In genomic region chr1:5903680-5904079, GRCh38 we compare ENCODE assay signal across 39 cellular contexts.
"Had no signal": no experiment of that assay in that cellular context is flagged by ENCODE, and none has a peak within 500 bp of the region (broad histone marks: within the 10 kb centered on the region; RNA-seq: fewer than 3 reads in every experiment).

No MANE protein-coding gene starts in this region.

- DNase-seq: activated CD4-positive, alpha-beta memory T cell treated with anti-CD3 and anti-CD28 coated beads for 36 hours; activated CD4-positive, alpha-beta T cell treated with anti-CD3 and anti-CD28 coated beads for 36 hours; activated CD4-positive, alpha-beta T cell treated with anti-CD3 and anti-CD28 coated beads, Interleukin-2, amount 10 ng/mL, durations not matched to agents 24 days and 14 days; activated CD4-positive, CD25-positive, alpha-beta regulatory T cell; activated CD4-positive, CD25-positive, alpha-beta regulatory T cell treated with anti-CD3 and anti-CD28 coated beads, Interleukin-2, amount 50 U/mL, for 72 hours; activated CD8-positive, alpha-beta memory T cell treated with anti-CD3 and anti-CD28 coated beads, Interleukin-2, amount 10 ng/mL, durations not matched to agents 7 days and 5 days; activated CD8-positive, alpha-beta memory T cell treated with anti-CD3 and anti-CD28 coated beads, Interleukin-2, amount 50 U/mL, for 4 hours; activated CD8-positive, alpha-beta T cell treated with anti-CD3 and anti-CD28 coated beads, Interleukin-2, amount 10 ng/mL, durations not matched to agents 7 days and 5 days; activated gamma-delta T cell treated with Interleukin-2 at 50 U/mL for 16 hours; activated naive CD4-positive, alpha-beta T cell treated with anti-CD3 and anti-CD28 coated beads, Interleukin-2, amount 50 U/mL, for 16 hours; activated naive CD4-positive, alpha-beta T cell treated with Interleukin-2 at 50 U/mL for 16 hours; activated T-cell treated with anti-CD3 and anti-CD28 coated beads, Interleukin-2, amount 50 U/mL, for 1 hour; activated T-cell treated with anti-CD3 and anti-CD28 coated beads, Interleukin-2, amount 50 U/mL, for 48 hours; amniotic stem cell; anterior cingulate cortex; brain microvascular endothelial cell; caudate nucleus; cortex of kidney; dermis blood vessel endothelial cell; effector CD4-positive, alpha-beta T cell; effector memory CD8-positive, alpha-beta T cell; esophagus squamous epithelium; foreskin melanocyte; heart right ventricle; T-helper 1 cell; T-helper 17 cell; T1000; WERI-Rb-1 had no signal

- H3K36me3 ChIP-seq: brain microvascular endothelial cell had no signal

- H3K27ac Mint-ChIP-seq: activated CD4-positive, alpha-beta memory T cell treated with anti-CD3 and anti-CD28 coated beads for 36 hours; activated CD4-positive, alpha-beta T cell treated with anti-CD3 and anti-CD28 coated beads for 36 hours; activated CD4-positive, alpha-beta T cell treated with anti-CD3 and anti-CD28 coated beads, Interleukin-2, amount 10 ng/mL, durations not matched to agents 24 days and 14 days; activated CD8-positive, alpha-beta memory T cell treated with anti-CD3 and anti-CD28 coated beads, Interleukin-2, amount 10 ng/mL, durations not matched to agents 7 days and 5 days; activated naive CD8-positive, alpha-beta T cell; activated T-helper 1 cell treated with anti-CD3 and anti-CD28 coated beads, Interleukin-12 subunit alpha, Interleukin-12 subunit beta, Interleukin-2, Interleukin-4 antibody, amounts not matched to agents 30 ng/mL and 10 ng/mL and 1 ng/mL, durations not matched to agents 14 hours and 24 hours and 36 hours; activated T-helper 2 cell treated with anti-CD3 and anti-CD28 coated beads, Interferon-gamma antibody, Interleukin-2, Interleukin-4, amounts not matched to agents 10 μg/mL and 5 μg/mL and 100 μg/mL, durations not matched to agents 14 hours and 24 hours and 36 hours; T-helper 17 cell; T-helper 2 cell treated with Interferon-gamma antibody and Interleukin-4, amounts not matched to agents 5 μg/mL and 100 μg/mL, for 36 hours had no signal

- H3K27ac ChIP-seq: brain microvascular endothelial cell, epithelial cell of prostate, esophagus squamous epithelium, gastroesophageal sphincter, heart right ventricle, WERI-Rb-1 had no signal

- ATAC-seq: activated CD4-positive, alpha-beta T cell treated with anti-CD3 and anti-CD28 coated beads for 36 hours; activated CD8-positive, alpha-beta memory T cell treated with anti-CD3 and anti-CD28 coated beads, Interleukin-2, amount 10 ng/mL, durations not matched to agents 7 days and 5 days; activated CD8-positive, alpha-beta T cell treated with anti-CD3 and anti-CD28 coated beads, Interleukin-2, amount 10 ng/mL, durations not matched to agents 7 days and 5 days; effector memory CD8-positive, alpha-beta T cell; gastroesophageal sphincter; heart right ventricle; T-helper 17 cell had no signal

- H3K27me3 Mint-ChIP-seq: activated CD4-positive, alpha-beta memory T cell treated with anti-CD3 and anti-CD28 coated beads for 36 hours; activated CD4-positive, alpha-beta T cell treated with anti-CD3 and anti-CD28 coated beads for 36 hours; activated CD4-positive, alpha-beta T cell treated with anti-CD3 and anti-CD28 coated beads, Interleukin-2, amount 10 ng/mL, durations not matched to agents 24 days and 14 days; activated CD8-positive, alpha-beta memory T cell treated with anti-CD3 and anti-CD28 coated beads, Interleukin-2, amount 10 ng/mL, durations not matched to agents 7 days and 5 days; activated naive CD8-positive, alpha-beta T cell; effector memory CD8-positive, alpha-beta T cell; T-helper 17 cell had no signal

- H3K9me3 Mint-ChIP-seq: activated CD4-positive, alpha-beta memory T cell treated with anti-CD3 and anti-CD28 coated beads for 36 hours; activated CD4-positive, alpha-beta T cell treated with anti-CD3 and anti-CD28 coated beads, Interleukin-2, amount 10 ng/mL, durations not matched to agents 24 days and 14 days; activated T-helper 1 cell treated with anti-CD3 and anti-CD28 coated beads, Interleukin-12 subunit alpha, Interleukin-12 subunit beta, Interleukin-2, Interleukin-4 antibody, amounts not matched to agents 30 ng/mL and 10 ng/mL and 1 ng/mL, durations not matched to agents 14 hours and 24 hours and 36 hours; activated T-helper 2 cell treated with anti-CD3 and anti-CD28 coated beads, Interferon-gamma antibody, Interleukin-2, Interleukin-4, amounts not matched to agents 10 μg/mL and 5 μg/mL and 100 μg/mL, durations not matched to agents 14 hours and 24 hours and 36 hours; effector memory CD8-positive, alpha-beta T cell; T-helper 2 cell treated with Interferon-gamma antibody and Interleukin-4, amounts not matched to agents 5 μg/mL and 100 μg/mL, for 36 hours had no signal

- H3K4me3 ChIP-seq: esophagus squamous epithelium, gastroesophageal sphincter, heart right ventricle had no signal

- H3K9me3 ChIP-seq: esophagus squamous epithelium, gastroesophageal sphincter, heart right ventricle had no signal

- H3K4me1 ChIP-seq: gastroesophageal sphincter, heart right ventricle had no signal

- H3K4me1 Mint-ChIP-seq: activated CD4-positive, alpha-beta T cell treated with anti-CD3 and anti-CD28 coated beads for 36 hours had no signal

- FAIRE-seq: astrocyte, bronchial epithelial cell, colon, endometrium, endothelial cell of umbilical vein had no signal

- H3K36me3 Mint-ChIP-seq: activated CD4-positive, alpha-beta memory T cell treated with anti-CD3 and anti-CD28 coated beads for 36 hours had no signal

- H3K27me3 ChIP-seq: brain microvascular endothelial cell, esophagus squamous epithelium, gastroesophageal sphincter, heart right ventricle had no signal

- H3K4me3 Mint-ChIP-seq: activated CD4-positive, alpha-beta memory T cell treated with anti-CD3 and anti-CD28 coated beads for 36 hours; activated CD4-positive, alpha-beta T cell treated with anti-CD3 and anti-CD28 coated beads for 36 hours; activated CD4-positive, alpha-beta T cell treated with anti-CD3 and anti-CD28 coated beads, Interleukin-2, amount 10 ng/mL, durations not matched to agents 24 days and 14 days; activated CD8-positive, alpha-beta memory T cell treated with anti-CD3 and anti-CD28 coated beads, Interleukin-2, amount 10 ng/mL, durations not matched to agents 7 days and 5 days; activated CD8-positive, alpha-beta T cell treated with anti-CD3 and anti-CD28 coated beads, Interleukin-2, amount 10 ng/mL, durations not matched to agents 7 days and 5 days; activated naive CD8-positive, alpha-beta T cell; activated T-helper 1 cell treated with anti-CD3 and anti-CD28 coated beads, Interleukin-12 subunit alpha, Interleukin-12 subunit beta, Interleukin-2, Interleukin-4 antibody, amounts not matched to agents 30 ng/mL and 10 ng/mL and 1 ng/mL, durations not matched to agents 14 hours and 24 hours and 36 hours; effector memory CD8-positive, alpha-beta T cell; T-helper 17 cell; T-helper 2 cell treated with Interferon-gamma antibody and Interleukin-4, amounts not matched to agents 5 μg/mL and 100 μg/mL, for 36 hours had no signal
